Comparison of ENCODE assay signal across 1 cellular context in the genomic region with DNA sequence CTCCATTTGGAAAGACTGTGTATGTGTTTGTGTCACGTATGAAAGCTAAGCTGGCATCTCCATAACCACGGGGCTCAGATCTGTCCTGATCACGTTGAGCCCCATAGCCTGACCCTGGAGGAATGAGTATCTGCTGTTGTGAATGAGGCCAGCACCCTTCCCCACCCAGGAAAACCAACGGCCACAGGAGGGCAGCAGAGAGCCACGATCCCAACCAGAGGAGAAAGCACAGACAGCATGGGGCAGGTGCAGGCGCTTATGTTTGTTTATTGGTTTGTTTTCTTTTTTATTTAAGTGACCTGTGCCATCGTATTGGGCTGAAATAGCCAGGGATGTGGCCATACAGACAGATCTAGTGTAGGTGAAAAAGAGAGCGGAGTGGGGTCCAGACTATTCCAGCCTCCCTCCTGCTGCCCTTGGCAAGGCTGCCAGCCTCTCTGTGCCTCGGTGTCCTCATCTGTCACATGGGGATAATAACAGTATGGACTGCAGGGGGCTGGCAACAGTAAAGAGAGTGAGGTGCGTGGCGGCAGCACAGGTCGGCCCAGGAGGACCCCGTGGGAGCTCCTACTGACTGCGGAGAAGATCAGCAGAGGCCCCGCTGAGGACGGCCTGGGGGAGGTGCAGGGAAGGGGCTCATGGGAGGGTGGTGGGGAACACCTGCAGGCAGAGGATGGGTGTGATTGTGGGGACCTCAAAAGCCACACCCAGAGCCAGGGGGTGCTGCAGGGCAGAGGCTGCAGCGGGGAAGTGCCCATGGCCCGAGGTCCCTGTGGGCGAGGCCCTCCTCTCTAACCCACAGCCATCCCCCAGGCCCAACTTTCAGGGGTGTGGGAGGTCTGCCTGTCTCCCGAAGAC.
TF ChIP-seq lines count a peak whose summit lies in the region.

No MANE protein-coding gene starts in this region.

TF ChIP-seq in GM23338, 12 proteins besides CTCF, POLR2A, EP300 and RAD21 (continued from another document):
- TF ChIP-seq JUNB (IDR thresholded peaks at IDR 0.05; ENCODE audit: unreplicated experiment) (no peak), EZH2phosphoT487 (IDR thresholded peaks at IDR 0.05; ENCODE audit: unreplicated experiment) (no peak), CREB1 (CRISPR knock-in tag; IDR thresholded peaks at IDR 0.05; ENCODE audit: low read depth) (no peak), ZNF114 (CRISPR knock-in tag; IDR thresholded peaks at IDR 0.05) (no peak), EZH2 (IDR thresholded peaks at IDR 0.05; ENCODE audit: low read depth, unreplicated experiment) (no peak), STAT1 (IDR thresholded peaks at IDR 0.05; ENCODE audit: unreplicated experiment) (no peak), POLR2AphosphoS5 (IDR thresholded peaks at IDR 0.05; ENCODE audit: low read depth) (no peak), ZNF331 (CRISPR knock-in tag; IDR thresholded peaks at IDR 0.05; ENCODE audit: low read depth) (no peak)
- TF ChIP-seq, protein P1, sequence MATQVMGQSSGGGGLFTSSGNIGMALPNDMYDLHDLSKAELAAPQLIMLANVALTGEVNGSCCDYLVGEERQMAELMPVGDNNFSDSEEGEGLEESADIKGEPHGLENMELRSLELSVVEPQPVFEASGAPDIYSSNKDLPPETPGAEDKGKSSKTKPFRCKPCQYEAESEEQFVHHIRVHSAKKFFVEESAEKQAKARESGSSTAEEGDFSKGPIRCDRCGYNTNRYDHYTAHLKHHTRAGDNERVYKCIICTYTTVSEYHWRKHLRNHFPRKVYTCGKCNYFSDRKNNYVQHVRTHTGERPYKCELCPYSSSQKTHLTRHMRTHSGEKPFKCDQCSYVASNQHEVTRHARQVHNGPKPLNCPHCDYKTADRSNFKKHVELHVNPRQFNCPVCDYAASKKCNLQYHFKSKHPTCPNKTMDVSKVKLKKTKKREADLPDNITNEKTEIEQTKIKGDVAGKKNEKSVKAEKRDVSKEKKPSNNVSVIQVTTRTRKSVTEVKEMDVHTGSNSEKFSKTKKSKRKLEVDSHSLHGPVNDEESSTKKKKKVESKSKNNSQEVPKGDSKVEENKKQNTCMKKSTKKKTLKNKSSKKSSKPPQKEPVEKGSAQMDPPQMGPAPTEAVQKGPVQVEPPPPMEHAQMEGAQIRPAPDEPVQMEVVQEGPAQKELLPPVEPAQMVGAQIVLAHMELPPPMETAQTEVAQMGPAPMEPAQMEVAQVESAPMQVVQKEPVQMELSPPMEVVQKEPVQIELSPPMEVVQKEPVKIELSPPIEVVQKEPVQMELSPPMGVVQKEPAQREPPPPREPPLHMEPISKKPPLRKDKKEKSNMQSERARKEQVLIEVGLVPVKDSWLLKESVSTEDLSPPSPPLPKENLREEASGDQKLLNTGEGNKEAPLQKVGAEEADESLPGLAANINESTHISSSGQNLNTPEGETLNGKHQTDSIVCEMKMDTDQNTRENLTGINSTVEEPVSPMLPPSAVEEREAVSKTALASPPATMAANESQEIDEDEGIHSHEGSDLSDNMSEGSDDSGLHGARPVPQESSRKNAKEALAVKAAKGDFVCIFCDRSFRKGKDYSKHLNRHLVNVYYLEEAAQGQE (IDR thresholded peaks at IDR 0.05; ENCODE audit: unreplicated experiment): no peak
- TF ChIP-seq, protein P2, sequence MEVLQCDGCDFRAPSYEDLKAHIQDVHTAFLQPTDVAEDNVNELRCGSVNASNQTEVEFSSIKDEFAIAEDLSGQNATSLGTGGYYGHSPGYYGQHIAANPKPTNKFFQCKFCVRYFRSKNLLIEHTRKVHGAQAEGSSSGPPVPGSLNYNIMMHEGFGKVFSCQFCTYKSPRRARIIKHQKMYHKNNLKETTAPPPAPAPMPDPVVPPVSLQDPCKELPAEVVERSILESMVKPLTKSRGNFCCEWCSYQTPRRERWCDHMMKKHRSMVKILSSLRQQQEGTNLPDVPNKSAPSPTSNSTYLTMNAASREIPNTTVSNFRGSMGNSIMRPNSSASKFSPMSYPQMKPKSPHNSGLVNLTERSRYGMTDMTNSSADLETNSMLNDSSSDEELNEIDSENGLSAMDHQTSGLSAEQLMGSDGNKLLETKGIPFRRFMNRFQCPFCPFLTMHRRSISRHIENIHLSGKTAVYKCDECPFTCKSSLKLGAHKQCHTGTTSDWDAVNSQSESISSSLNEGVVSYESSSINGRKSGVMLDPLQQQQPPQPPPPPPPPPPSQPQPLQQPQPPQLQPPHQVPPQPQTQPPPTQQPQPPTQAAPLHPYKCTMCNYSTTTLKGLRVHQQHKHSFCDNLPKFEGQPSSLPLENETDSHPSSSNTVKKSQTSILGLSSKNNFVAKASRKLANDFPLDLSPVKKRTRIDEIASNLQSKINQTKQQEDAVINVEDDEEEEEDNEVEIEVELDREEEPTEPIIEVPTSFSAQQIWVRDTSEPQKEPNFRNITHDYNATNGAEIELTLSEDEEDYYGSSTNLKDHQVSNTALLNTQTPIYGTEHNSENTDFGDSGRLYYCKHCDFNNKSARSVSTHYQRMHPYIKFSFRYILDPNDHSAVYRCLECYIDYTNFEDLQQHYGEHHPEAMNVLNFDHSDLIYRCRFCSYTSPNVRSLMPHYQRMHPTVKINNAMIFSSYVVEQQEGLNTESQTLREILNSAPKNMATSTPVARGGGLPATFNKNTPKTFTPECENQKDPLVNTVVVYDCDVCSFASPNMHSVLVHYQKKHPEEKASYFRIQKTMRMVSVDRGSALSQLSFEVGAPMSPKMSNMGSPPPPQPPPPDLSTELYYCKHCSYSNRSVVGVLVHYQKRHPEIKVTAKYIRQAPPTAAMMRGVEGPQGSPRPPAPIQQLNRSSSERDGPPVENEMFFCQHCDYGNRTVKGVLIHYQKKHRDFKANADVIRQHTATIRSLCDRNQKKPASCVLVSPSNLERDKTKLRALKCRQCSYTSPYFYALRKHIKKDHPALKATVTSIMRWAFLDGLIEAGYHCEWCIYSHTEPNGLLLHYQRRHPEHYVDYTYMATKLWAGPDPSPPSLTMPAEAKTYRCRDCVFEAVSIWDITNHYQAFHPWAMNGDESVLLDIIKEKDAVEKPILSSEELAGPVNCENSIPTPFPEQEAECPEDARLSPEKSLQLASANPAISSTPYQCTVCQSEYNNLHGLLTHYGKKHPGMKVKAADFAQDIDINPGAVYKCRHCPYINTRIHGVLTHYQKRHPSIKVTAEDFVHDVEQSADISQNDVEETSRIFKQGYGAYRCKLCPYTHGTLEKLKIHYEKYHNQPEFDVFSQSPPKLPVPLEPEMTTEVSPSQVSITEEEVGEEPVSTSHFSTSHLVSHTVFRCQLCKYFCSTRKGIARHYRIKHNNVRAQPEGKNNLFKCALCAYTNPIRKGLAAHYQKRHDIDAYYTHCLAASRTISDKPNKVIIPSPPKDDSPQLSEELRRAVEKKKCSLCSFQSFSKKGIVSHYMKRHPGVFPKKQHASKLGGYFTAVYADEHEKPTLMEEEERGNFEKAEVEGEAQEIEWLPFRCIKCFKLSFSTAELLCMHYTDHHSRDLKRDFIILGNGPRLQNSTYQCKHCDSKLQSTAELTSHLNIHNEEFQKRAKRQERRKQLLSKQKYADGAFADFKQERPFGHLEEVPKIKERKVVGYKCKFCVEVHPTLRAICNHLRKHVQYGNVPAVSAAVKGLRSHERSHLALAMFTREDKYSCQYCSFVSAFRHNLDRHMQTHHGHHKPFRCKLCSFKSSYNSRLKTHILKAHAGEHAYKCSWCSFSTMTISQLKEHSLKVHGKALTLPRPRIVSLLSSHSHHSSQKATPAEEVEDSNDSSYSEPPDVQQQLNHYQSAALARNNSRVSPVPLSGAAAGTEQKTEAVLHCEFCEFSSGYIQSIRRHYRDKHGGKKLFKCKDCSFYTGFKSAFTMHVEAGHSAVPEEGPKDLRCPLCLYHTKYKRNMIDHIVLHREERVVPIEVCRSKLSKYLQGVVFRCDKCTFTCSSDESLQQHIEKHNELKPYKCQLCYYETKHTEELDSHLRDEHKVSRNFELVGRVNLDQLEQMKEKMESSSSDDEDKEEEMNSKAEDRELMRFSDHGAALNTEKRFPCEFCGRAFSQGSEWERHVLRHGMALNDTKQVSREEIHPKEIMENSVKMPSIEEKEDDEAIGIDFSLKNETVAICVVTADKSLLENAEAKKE (CRISPR knock-in tag; IDR thresholded peaks at IDR 0.05): no peak
- TF ChIP-seq, protein P3, sequence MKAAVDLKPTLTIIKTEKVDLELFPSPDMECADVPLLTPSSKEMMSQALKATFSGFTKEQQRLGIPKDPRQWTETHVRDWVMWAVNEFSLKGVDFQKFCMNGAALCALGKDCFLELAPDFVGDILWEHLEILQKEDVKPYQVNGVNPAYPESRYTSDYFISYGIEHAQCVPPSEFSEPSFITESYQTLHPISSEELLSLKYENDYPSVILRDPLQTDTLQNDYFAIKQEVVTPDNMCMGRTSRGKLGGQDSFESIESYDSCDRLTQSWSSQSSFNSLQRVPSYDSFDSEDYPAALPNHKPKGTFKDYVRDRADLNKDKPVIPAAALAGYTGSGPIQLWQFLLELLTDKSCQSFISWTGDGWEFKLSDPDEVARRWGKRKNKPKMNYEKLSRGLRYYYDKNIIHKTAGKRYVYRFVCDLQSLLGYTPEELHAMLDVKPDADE (IDR thresholded peaks at IDR 0.05): no peak
